6 cellular contexts compared by ENCODE assay signal in the genomic region with DNA sequence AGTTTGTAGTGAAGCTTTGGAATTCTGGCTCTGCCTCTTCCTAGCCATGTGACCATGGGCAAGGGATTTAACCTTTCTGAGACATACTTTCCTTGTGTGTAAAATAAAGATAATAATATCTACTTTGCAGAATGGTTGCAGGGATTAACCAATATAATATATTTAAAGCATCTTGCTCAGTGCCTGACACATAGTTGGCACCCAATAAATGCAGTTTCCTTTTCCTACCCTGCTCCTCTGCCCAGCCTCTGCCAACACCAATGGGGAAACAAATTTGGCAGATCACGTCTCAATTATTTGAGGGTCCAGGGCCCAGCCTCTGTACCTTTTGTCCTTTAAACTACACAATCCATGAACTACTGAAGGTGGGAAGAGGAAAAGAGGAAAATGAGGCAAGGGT.
"Had no signal": no experiment of that assay in that cellular context is flagged by ENCODE, and none has a peak within 500 bp of the region (broad histone marks: within the 10 kb centered on the region; RNA-seq: fewer than 3 reads in every experiment).

No MANE protein-coding gene starts in this region.

- H2AFZ ChIP-seq: GM23338 had no signal

- DNase-seq: H9, HCEC 1CT, IMR-90, KG1 had no signal

- H3K4me2 ChIP-seq: GM23338 had no signal

- H3K4me3 ChIP-seq: GM23338, K562 had no signal

- ATAC-seq: GM23338, K562 had no signal
